8 cellular contexts compared by ENCODE assay signal in the genomic region with DNA sequence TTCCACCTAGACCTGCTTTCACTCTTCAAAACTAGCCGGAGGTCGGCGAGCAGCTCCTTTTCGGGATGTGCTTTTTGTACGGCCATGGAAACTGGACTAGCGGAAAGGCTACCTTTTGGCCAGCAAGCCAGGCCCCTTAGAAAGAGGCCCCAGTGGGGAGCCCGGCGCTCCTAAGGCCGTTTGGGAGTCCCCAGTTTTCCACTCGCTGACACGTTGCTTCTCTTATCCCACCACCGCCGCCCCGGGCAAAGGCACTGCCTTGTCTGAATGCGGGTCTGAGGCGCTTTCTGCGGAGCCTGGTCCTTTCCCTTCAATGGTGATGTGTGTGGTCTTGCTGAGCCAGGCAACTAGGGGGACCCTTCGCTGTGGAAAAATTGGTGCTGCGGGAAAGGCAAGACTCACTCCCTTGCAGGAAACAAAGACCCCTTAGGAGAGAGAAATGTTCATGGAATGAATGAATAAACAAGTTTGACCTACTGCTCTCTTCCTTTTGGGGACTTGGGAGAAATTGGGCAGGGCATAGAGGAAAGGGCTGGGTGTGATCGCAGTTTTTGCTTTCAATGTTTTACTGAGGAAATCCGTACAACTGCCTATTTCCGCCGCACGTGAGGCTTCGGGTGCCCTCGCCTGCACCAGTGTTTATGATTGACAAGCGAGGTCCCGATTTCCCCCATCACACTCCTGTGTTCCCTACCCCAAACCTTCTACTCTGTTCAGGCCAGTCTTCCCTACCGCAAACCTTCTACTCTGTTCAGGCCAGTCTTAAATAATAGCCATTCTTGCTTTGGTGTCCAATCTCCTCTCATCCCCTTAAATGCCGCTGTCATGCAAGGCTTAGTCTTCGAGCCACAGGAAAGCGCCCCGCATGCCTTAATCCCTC. TPM values are rescaled to one million over a fixed set of nuclear protein-coding genes. Genes with fewer than 3 reads are reported as not detected.
A peak's percentile ranks its signal among the peaks of the same experiment; 100 is the strongest.
DNase-seq lines count a peak whose midpoint lies in the region; ATAC-seq and TF ChIP-seq lines count a peak whose summit lies in the region.

No MANE protein-coding gene starts in this region.

- DNase-seq in GM10266 (ENCODE audit: extremely low spot score) (peak; percentile 47), NCI-H146 (lab: John Stamatoyannopoulos, UW) (peak; percentile 63), activated T-cell treated with anti-CD3 and anti-CD28 coated beads for 24 hours (ENCODE audit: low read depth) (peak; percentile 36), epithelial cell of esophagus (ENCODE audit: low read depth) (peak; percentile 52), thoracic aorta (ENCODE audit: low spot score) (no peak), COLO829 (ENCODE audit: low spot score) (no peak)

- no peak for TF ChIP-seq CTCF in GM10266 (IDR thresholded peaks at IDR 0.05; ENCODE audit: control insufficient read depth, insufficient read depth, low read depth, missing control alignments)
- no peak for TF ChIP-seq CTCF in epithelial cell of esophagus (IDR thresholded peaks at IDR 0.05; ENCODE audit: insufficient read depth, low read depth, low read length, missing control alignments)
- no peak for TF ChIP-seq CTCF in thoracic aorta (IDR thresholded peaks at IDR 0.05)

- H3K9me3 ChIP-seq in muscle layer of colon (ENCODE audit: low read length): no peaks in the 10 kb centered on the region
- H3K9me3 ChIP-seq in thoracic aorta: no peaks in the 10 kb centered on the region

- H3K4me1 ChIP-seq in muscle layer of colon (ENCODE audit: insufficient read depth, low read length) (peaks cover 20% of the 10 kb centered on the region), thoracic aorta (ENCODE audit: control insufficient read depth in 1 of 2, low read depth in 2 of 2) (peaks cover 18 to 28% of the 10 kb centered on the region in 2 donors)

- H3K9ac ChIP-seq in muscle layer of colon (ENCODE audit: low read length): peak overlapping the region; percentile 97

- H3K27ac ChIP-seq in muscle layer of colon (ENCODE audit: low read depth, low read length) (peak overlapping the region; percentile 97), thoracic aorta (peak overlapping the region; percentile 96 to 99)

- H3K4me3 ChIP-seq in epithelial cell of esophagus (ENCODE audit: low read length): peak overlapping the region; percentile 70
- H3K4me3 ChIP-seq in muscle layer of colon (ENCODE audit: low read depth in 1 of 2, low read length in 2 of 2): peak overlapping the region; percentile 89 to 99
- H3K4me3 ChIP-seq in thoracic aorta: peak overlapping the region; percentile 95

- H3K36me3 ChIP-seq in muscle layer of colon (ENCODE audit: insufficient read depth, low read length) (peaks cover 26% of the 10 kb centered on the region), thoracic aorta (peaks cover 22% of the 10 kb centered on the region)

- H3K27me3 ChIP-seq in muscle layer of colon (ENCODE audit: control insufficient read depth in 1 of 2, insufficient read depth in 2 of 2, low read length in 2 of 2) (no peaks in the 10 kb centered on the region), thoracic aorta (replicated peaks; ENCODE audit: insufficient read depth) (no peaks in the 10 kb centered on the region)

- ATAC-seq in thoracic aorta (ENCODE audit: insufficient number of reproducible peaks, low FRiP score, low read depth) (no peak), HG03135 (IDR thresholded peaks at IDR 0.05; ENCODE audit: unreplicated experiment) (no peak)

RNA-seq across cellular contexts. Expression of a gene that starts 1.0 kb away (rescaled TPM):
- 100 to 1,000 TPM; 334 to 384 TPM for total RNA-seq in thoracic aorta

Comparison
In these comparisons a context has a peak if more than half of its experiments do, and no peak if none do; other contexts are left out.
1. DNase-seq: peak in GM10266 (single experiment), NCI-H146 (single experiment), activated T-cell treated with anti-CD3 and anti-CD28 coated beads for 24 hours (single experiment) and epithelial cell of esophagus (single experiment); none in thoracic aorta (single experiment) and COLO829 (single experiment).
2. Peak in every context shown above with its lines, with median percentiles within 50 percentile points of each other: H3K4me3 ChIP-seq.